Comparison of ENCODE assay signal across 1 cellular context in the genomic region with DNA sequence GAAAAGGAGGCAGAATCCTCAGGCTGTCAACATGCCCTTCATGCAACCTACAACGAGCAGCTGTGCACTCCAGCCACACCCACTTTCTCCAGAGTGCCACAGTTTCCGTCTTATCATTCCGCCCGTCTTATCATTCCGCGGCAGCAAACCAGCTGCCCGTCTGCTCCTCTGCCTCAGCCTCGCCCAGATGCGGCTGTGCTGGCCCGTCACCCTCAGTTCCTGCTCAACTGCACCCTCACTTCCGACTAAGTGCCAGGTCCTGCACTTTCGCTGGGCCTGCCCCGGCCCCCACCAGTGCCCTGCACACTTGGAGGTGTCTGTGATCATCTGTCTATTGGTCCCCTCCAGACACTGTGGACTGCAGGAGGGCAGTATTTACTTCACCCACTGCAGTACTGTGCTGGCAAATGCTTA.
A peak's percentile ranks its signal among the peaks of the same experiment; 100 is the strongest.
TF ChIP-seq lines count a peak whose summit lies in the region.

No MANE protein-coding gene starts in this region.

TF ChIP-seq in K562, 482 proteins besides CTCF, POLR2A, EP300 and RAD21 (continued from another document and continues in another):
- TF ChIP-seq AFF1 (IDR thresholded peaks at IDR 0.05; ENCODE audit: low read depth in 1 of 2, partially characterized antibody in 2 of 2), result peak in 1 of 2 experiments; percentile 66
- peak; percentile 9; the same call in 1 of the 2 replicates for TF ChIP-seq ZNF324 (CRISPR knock-in tag; IDR thresholded peaks at IDR 0.05)
- TF ChIP-seq ELF2 (CRISPR knock-in tag; IDR thresholded peaks at IDR 0.05), result no peak
- TF ChIP-seq OTX1 (CRISPR knock-in tag; IDR thresholded peaks at IDR 0.05), result no peak
- 0 out of 2 replicates have a peak, but pooled peaks have one; percentile 53 for TF ChIP-seq XRCC5 (IDR thresholded peaks at IDR 0.05; ENCODE audit: low read depth, low read length)
- TF ChIP-seq SLC30A9 (CRISPR knock-in tag; IDR thresholded peaks at IDR 0.05), result no peak
- TF ChIP-seq POLR2AphosphoS2 (IDR thresholded peaks at IDR 0.05; ENCODE audit: low read length), result no peak
- TF ChIP-seq IRF2 (CRISPR knock-in tag; IDR thresholded peaks at IDR 0.05), result no peak
- TF ChIP-seq NELFE (IDR thresholded peaks at IDR 0.05; ENCODE audit: insufficient read depth, insufficient read length), result no peak
- TF ChIP-seq ZNF184 (CRISPR knock-in tag; IDR thresholded peaks at IDR 0.05), result no peak
- no peak for TF ChIP-seq MBD1 (CRISPR knock-in tag; IDR thresholded peaks at IDR 0.05)
- no peak for TF ChIP-seq ZNF174 (CRISPR knock-in tag; IDR thresholded peaks at IDR 0.05)
- TF ChIP-seq COPS2 (conservative IDR thresholded peaks at IDR 0.05), result no peak
- no peak for TF ChIP-seq ZNF444 (CRISPR knock-in tag; IDR thresholded peaks at IDR 0.05)
- TF ChIP-seq CEBPZ (IDR thresholded peaks at IDR 0.05; ENCODE audit: borderline replicate concordance, low read depth, low read length), result no peak
- TF ChIP-seq ZBTB12 (CRISPR knock-in tag; IDR thresholded peaks at IDR 0.05), result no peak
- TF ChIP-seq, protein P1, sequence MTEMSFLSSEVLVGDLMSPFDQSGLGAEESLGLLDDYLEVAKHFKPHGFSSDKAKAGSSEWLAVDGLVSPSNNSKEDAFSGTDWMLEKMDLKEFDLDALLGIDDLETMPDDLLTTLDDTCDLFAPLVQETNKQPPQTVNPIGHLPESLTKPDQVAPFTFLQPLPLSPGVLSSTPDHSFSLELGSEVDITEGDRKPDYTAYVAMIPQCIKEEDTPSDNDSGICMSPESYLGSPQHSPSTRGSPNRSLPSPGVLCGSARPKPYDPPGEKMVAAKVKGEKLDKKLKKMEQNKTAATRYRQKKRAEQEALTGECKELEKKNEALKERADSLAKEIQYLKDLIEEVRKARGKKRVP (CRISPR knock-in tag; IDR thresholded peaks at IDR 0.05), result no peak
- no peak for TF ChIP-seq E2F5 (CRISPR knock-in tag; IDR thresholded peaks at IDR 0.05)
- no peak for TF ChIP-seq ELK3 (CRISPR knock-in tag; IDR thresholded peaks at IDR 0.05)
- no peak for TF ChIP-seq TBP (optimal IDR thresholded peaks at IDR 0.05; ENCODE audit: low read depth, low read length)
- TF ChIP-seq, protein P2, sequence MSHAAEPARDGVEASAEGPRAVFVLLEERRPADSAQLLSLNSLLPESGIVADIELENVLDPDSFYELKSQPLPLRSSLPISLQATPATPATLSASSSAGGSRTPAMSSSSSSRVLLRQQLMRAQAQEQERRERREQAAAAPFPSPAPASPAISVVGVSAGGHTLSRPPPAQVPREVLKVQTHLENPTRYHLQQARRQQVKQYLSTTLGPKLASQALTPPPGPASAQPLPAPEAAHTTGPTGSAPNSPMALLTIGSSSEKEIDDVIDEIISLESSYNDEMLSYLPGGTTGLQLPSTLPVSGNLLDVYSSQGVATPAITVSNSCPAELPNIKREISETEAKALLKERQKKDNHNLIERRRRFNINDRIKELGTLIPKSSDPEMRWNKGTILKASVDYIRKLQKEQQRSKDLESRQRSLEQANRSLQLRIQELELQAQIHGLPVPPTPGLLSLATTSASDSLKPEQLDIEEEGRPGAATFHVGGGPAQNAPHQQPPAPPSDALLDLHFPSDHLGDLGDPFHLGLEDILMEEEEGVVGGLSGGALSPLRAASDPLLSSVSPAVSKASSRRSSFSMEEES (CRISPR knock-in tag; IDR thresholded peaks at IDR 0.05), result no peak
- peak; percentile 98 for TF ChIP-seq MYNN (IDR thresholded peaks at IDR 0.05)
- no peak for TF ChIP-seq MYNN (CRISPR knock-in tag; IDR thresholded peaks at IDR 0.05)
- no peak for TF ChIP-seq ZNF778 (CRISPR knock-in tag; IDR thresholded peaks at IDR 0.05)
- no peak for TF ChIP-seq PPARD (CRISPR knock-in tag; IDR thresholded peaks at IDR 0.05)
- no peak for TF ChIP-seq CBX1 (IDR thresholded peaks at IDR 0.05; ENCODE audit: low read depth)
- TF ChIP-seq ZNF445 (CRISPR knock-in tag; IDR thresholded peaks at IDR 0.05; ENCODE audit: low read depth), result no peak
- TF ChIP-seq CREBBP (IDR thresholded peaks at IDR 0.05; ENCODE audit: low read depth, low read length), result no peak
- no peak; the same call in 1 of the 2 replicates for TF ChIP-seq ZNF263 (CRISPR knock-in tag; IDR thresholded peaks at IDR 0.05; ENCODE audit: borderline replicate concordance)
- peak; percentile 70; the same call in 1 of the 2 replicates for TF ChIP-seq ZNF274 (IDR thresholded peaks at IDR 0.05; ENCODE audit: borderline replicate concordance, low read depth, low read length)
- TF ChIP-seq REST (CRISPR knock-in tag; IDR thresholded peaks at IDR 0.05; ENCODE audit: low read depth), result no peak
- no peak for TF ChIP-seq SMARCB1 (IDR thresholded peaks at IDR 0.05; ENCODE audit: insufficient read length, low read depth)
- TF ChIP-seq IFI16 (CRISPR knock-in tag; IDR thresholded peaks at IDR 0.05), result no peak
- TF ChIP-seq ESRRA (IDR thresholded peaks at IDR 0.05; ENCODE audit: borderline replicate concordance, low read depth), result peak; percentile 98
- no peak for TF ChIP-seq THRA (IDR thresholded peaks at IDR 0.05)
- no peak for TF ChIP-seq NR4A1 (CRISPR knock-in tag; IDR thresholded peaks at IDR 0.05)
- peak; percentile 92 for TF ChIP-seq NR4A1 (tag; IDR thresholded peaks at IDR 0.05)
- TF ChIP-seq ZNF232 (CRISPR knock-in tag; IDR thresholded peaks at IDR 0.05), result no peak
- TF ChIP-seq STAT5A (IDR thresholded peaks at IDR 0.05; ENCODE audit: borderline replicate concordance, low read length), result peak; percentile 95
- TF ChIP-seq RFX7 (CRISPR knock-in tag; IDR thresholded peaks at IDR 0.05), result no peak
- peak; percentile 59; the same call in 1 of the 2 replicates for TF ChIP-seq TEAD2 (tag; IDR thresholded peaks at IDR 0.05)
- peak; percentile 79 for TF ChIP-seq SMAD1 (IDR thresholded peaks at IDR 0.05; ENCODE audit: low read depth, low read length, partially characterized antibody)
